ENCODE assay signal across 30 cellular contexts in the genomic region with DNA sequence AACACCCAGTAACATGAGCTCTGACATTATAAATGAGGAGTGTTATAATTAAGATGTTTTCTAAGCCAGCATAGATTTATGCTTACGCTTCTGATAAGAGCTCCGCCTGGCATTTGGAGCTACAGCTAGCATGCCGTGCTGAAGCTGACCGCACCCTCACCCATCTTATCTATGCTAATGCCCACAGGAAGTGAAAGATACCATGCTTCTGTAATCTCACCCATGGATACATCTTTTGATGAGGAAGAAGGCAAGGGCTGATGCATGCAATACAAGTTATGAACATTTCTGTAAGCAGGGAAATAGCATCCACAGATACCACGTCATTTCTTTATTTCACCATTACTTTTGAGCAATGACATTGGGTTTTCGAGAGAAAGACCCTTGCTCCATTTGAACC.
DNase-seq lines count a peak whose midpoint lies in the region; ATAC-seq and FAIRE-seq lines count a peak whose summit lies in the region.
"Had no signal": no experiment of that assay in that cellular context is flagged by ENCODE, and none has a peak within 500 bp of the region (broad histone marks: within the 10 kb centered on the region; RNA-seq: fewer than 3 reads in every experiment).

No MANE protein-coding gene starts in this region.

- H3K9me3 ChIP-seq in CD8-positive, alpha-beta memory T cell (ENCODE audit: low read length) = no peaks in the 10 kb centered on the region
- H3K9me3 ChIP-seq: lower lobe of right lung, pancreas, suprapubic skin, vagina had no signal

- DNase-seq in NCI-H748 (lab: John Stamatoyannopoulos, UW; ENCODE audit: unreplicated experiment) = peak; percentile 44
- no peak for DNase-seq in NCI-H748 treated with DMSO at 0.1 percent for 48 hours (lab: John Stamatoyannopoulos, UW)
- no peak for DNase-seq in CD8-positive, alpha-beta memory T cell
- DNase-seq in natural killer cell treated with Interleukin-12 subunit alpha and Interleukin-12 subunit beta and Interleukin-15 and Interleukin-18, amount 100 ng/mL, for 72 hours (ENCODE audit: low spot score) = no peak
- DNase-seq in ureter (ENCODE audit: low spot score) = no peak
- DNase-seq in GM19239 (ENCODE audit: insufficient read length, low spot score) = no peak
- DNase-seq: activated CD4-positive, CD25-positive, alpha-beta regulatory T cell; activated CD8-positive, alpha-beta T cell treated with anti-CD3 and anti-CD28 coated beads for 36 hours; activated naive CD4-positive, alpha-beta T cell treated with anti-CD3 and anti-CD28 coated beads for 36 hours; activated T-cell treated with anti-CD3 and anti-CD28 coated beads, Interleukin-2, amount 50 U/mL, for 24 hours; aorta; caudate nucleus; dorsolateral prefrontal cortex; foreskin fibroblast; hippocampal formation; Karpas-422; lower lobe of right lung; NCI-H1417; pancreas; right cardiac atrium; stimulated activated CD8-positive, alpha-beta memory T cell treated with anti-CD3 and anti-CD28 coated beads, Interleukin-4, amount 100 ng/mL, for 48 hours had no signal

- no peak for FAIRE-seq in GM19239 (lab: Jason Lieb, UNC)
- FAIRE-seq: H54, islet of Langerhans, pancreas, RCC 7860 had no signal

- H3K4me3 Mint-ChIP-seq in CD8-positive, alpha-beta memory T cell = no peak overlapping the region
- no peak overlapping the region for H3K4me3 Mint-ChIP-seq in activated T-helper 17 cell treated with anti-CD3 and anti-CD28 coated beads, Interleukin-2, amount 50 U/mL, for 72 hours
- peak overlapping the region; percentile 29 for H3K4me3 Mint-ChIP-seq in natural killer cell treated with Interleukin-12 subunit alpha and Interleukin-12 subunit beta and Interleukin-15 and Interleukin-18, amount 100 ng/mL, for 72 hours
- H3K4me3 Mint-ChIP-seq: activated CD8-positive, alpha-beta T cell treated with anti-CD3 and anti-CD28 coated beads for 36 hours; activated naive CD4-positive, alpha-beta T cell treated with anti-CD3 and anti-CD28 coated beads for 36 hours; activated T-cell treated with anti-CD3 and anti-CD28 coated beads, Interleukin-2, amount 50 U/mL, for 24 hours; T-helper 2 cell treated with Interferon-gamma antibody and Interleukin-4, amounts not matched to agents 5 μg/mL and 100 μg/mL, for 36 hours had no signal

- CTCF ChIA-PET in CD8-positive, alpha-beta memory T cell (lab: Charles Lee) = interaction anchor here (1.0 to 1.2 kb wide), 3 partner anchors 9 to 279 kb away, joined by 3 read pairs; no protein-coding TSS in a partner anchor

- peak overlapping the region in 5 of 8 donors; percentile 33 to 90 (median 44) for H3K27ac Mint-ChIP-seq in CD8-positive, alpha-beta memory T cell
- H3K27ac Mint-ChIP-seq in activated T-helper 17 cell treated with anti-CD3 and anti-CD28 coated beads, Interleukin-2, amount 50 U/mL, for 72 hours = peak overlapping the region; percentile 8
- peak overlapping the region; percentile 2 to 69 for H3K27ac Mint-ChIP-seq in natural killer cell treated with Interleukin-12 subunit alpha and Interleukin-12 subunit beta and Interleukin-15 and Interleukin-18, amount 100 ng/mL, for 72 hours
- H3K27ac Mint-ChIP-seq: activated CD8-positive, alpha-beta T cell treated with anti-CD3 and anti-CD28 coated beads for 36 hours; activated naive CD4-positive, alpha-beta T cell treated with anti-CD3 and anti-CD28 coated beads for 36 hours; activated T-cell treated with anti-CD3 and anti-CD28 coated beads, Interleukin-2, amount 50 U/mL, for 24 hours; T-helper 2 cell treated with Interferon-gamma antibody and Interleukin-4, amounts not matched to agents 5 μg/mL and 100 μg/mL, for 36 hours had no signal

- H3K27ac ChIP-seq in CD8-positive, alpha-beta memory T cell (ENCODE audit: low read depth, low read length) = no peak overlapping the region
- H3K27ac ChIP-seq: dorsolateral prefrontal cortex, epithelial cell of prostate, lower lobe of right lung, pancreas, suprapubic skin, vagina had no signal

- H3K9me3 Mint-ChIP-seq in CD8-positive, alpha-beta memory T cell = peaks cover 2 to 4% (median 4%) of the 10 kb centered on the region in 5 donors
- peaks cover 7% of the 10 kb centered on the region for H3K9me3 Mint-ChIP-seq in activated T-helper 17 cell treated with anti-CD3 and anti-CD28 coated beads, Interleukin-2, amount 50 U/mL, for 72 hours
- peaks cover 12% of the 10 kb centered on the region for H3K9me3 Mint-ChIP-seq in natural killer cell treated with Interleukin-12 subunit alpha and Interleukin-12 subunit beta and Interleukin-15 and Interleukin-18, amount 100 ng/mL, for 72 hours

- H3K4me1 Mint-ChIP-seq in CD8-positive, alpha-beta memory T cell = peaks cover 18 to 61% (median 47%) of the 10 kb centered on the region in 3 donors
- peaks cover 12% of the 10 kb centered on the region for H3K4me1 Mint-ChIP-seq in activated T-helper 17 cell treated with anti-CD3 and anti-CD28 coated beads, Interleukin-2, amount 50 U/mL, for 72 hours
- peaks cover 25 to 30% of the 10 kb centered on the region in 2 donors for H3K4me1 Mint-ChIP-seq in natural killer cell treated with Interleukin-12 subunit alpha and Interleukin-12 subunit beta and Interleukin-15 and Interleukin-18, amount 100 ng/mL, for 72 hours (ENCODE audit: low read depth in 2 of 2)

- H3K36me3 ChIP-seq in CD8-positive, alpha-beta memory T cell (ENCODE audit: insufficient read depth, low read length) = no peaks in the 10 kb centered on the region
- H3K36me3 ChIP-seq: lower lobe of right lung, pancreas, suprapubic skin, vagina had no signal

- peaks cover 0 to 9% (median 6%) of the 10 kb centered on the region in 3 donors for H3K36me3 Mint-ChIP-seq in CD8-positive, alpha-beta memory T cell
- H3K36me3 Mint-ChIP-seq in activated T-helper 17 cell treated with anti-CD3 and anti-CD28 coated beads, Interleukin-2, amount 50 U/mL, for 72 hours (ENCODE audit: low read depth) = no peaks in the 10 kb centered on the region
- H3K36me3 Mint-ChIP-seq in natural killer cell treated with Interleukin-12 subunit alpha and Interleukin-12 subunit beta and Interleukin-15 and Interleukin-18, amount 100 ng/mL, for 72 hours = peaks cover 11% of the 10 kb centered on the region

- H3K27me3 Mint-ChIP-seq in CD8-positive, alpha-beta memory T cell = no peaks in the 10 kb centered on the region
- no peaks in the 10 kb centered on the region for H3K27me3 Mint-ChIP-seq in activated T-helper 17 cell treated with anti-CD3 and anti-CD28 coated beads, Interleukin-2, amount 50 U/mL, for 72 hours
- H3K27me3 Mint-ChIP-seq in natural killer cell treated with Interleukin-12 subunit alpha and Interleukin-12 subunit beta and Interleukin-15 and Interleukin-18, amount 100 ng/mL, for 72 hours = no peaks in the 10 kb centered on the region
- H3K27me3 Mint-ChIP-seq: activated CD8-positive, alpha-beta T cell treated with anti-CD3 and anti-CD28 coated beads for 36 hours; activated T-cell treated with anti-CD3 and anti-CD28 coated beads, Interleukin-2, amount 50 U/mL, for 24 hours had no signal

- ATAC-seq in activated T-helper 17 cell treated with anti-CD3 and anti-CD28 coated beads, Interleukin-2, amount 50 U/mL, for 72 hours (replicated peaks) = no peak
- peak in 1 of 2 donors; percentile 84 for ATAC-seq in natural killer cell treated with Interleukin-12 subunit alpha and Interleukin-12 subunit beta and Interleukin-15 and Interleukin-18, amount 100 ng/mL, for 72 hours
- no peak for ATAC-seq in HG03108 (IDR thresholded peaks at IDR 0.05; ENCODE audit: unreplicated experiment)
- ATAC-seq: activated CD8-positive, alpha-beta T cell treated with anti-CD3 and anti-CD28 coated beads for 36 hours; lower lobe of right lung; pancreas; right cardiac atrium had no signal

- POLR2A ChIA-PET in CD8-positive, alpha-beta memory T cell (lab: Charles Lee) = interaction anchor here (1.0 kb wide), 1 partner anchor 11 kb away, joined by 8 read pairs; no protein-coding TSS in a partner anchor

- H3K4me1 ChIP-seq in CD8-positive, alpha-beta memory T cell (ENCODE audit: insufficient read depth, low read length) = peaks cover 9% of the 10 kb centered on the region
- H3K4me1 ChIP-seq: lower lobe of right lung, pancreas, vagina had no signal

- no peaks in the 10 kb centered on the region for H3K27me3 ChIP-seq in CD8-positive, alpha-beta memory T cell (ENCODE audit: insufficient read depth, low read length, poor library complexity, severe bottlenecking)
- H3K27me3 ChIP-seq: pancreas, suprapubic skin, vagina had no signal

- H3K4me3 ChIP-seq in CD8-positive, alpha-beta memory T cell (ENCODE audit: low read length) = no peak overlapping the region
- H3K4me3 ChIP-seq: dorsolateral prefrontal cortex, lower lobe of right lung, pancreas, suprapubic skin, vagina had no signal
